ENCODE assay signal across 29 cellular contexts in the genomic region with DNA sequence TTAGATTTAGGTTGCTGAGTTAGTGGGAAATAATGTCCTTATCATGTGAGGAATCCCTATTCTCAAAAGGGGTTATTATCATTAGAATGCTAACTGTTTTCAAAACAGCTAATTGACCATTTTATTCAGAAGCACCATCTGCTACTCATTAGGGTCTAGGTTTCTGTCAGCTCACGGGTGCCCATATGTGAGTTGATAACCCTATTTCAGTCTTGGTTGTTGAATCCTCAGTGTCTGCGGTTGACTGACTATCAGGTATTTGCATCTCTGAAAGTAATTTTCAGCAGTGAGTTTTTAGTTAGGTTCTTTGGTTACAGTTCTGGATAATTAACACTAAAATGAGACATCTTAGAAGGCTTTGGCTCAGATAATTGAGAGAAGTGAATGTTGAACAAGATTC.
"Had no signal": no experiment of that assay in that cellular context is flagged by ENCODE, and none has a peak within 500 bp of the region (broad histone marks: within the 10 kb centered on the region; RNA-seq: fewer than 3 reads in every experiment).

No MANE protein-coding gene starts in this region.

- H3K4me3 ChIP-seq: stomach, suprapubic skin, testis, thoracic aorta, thyroid gland, tibial artery, tibial nerve, transverse colon, upper lobe of left lung, upper lobe of right lung, uterus, vagina had no signal

- H3K36me3 Mint-ChIP-seq: stimulated activated effector memory CD8-positive, alpha-beta T cell treated with anti-CD3 and anti-CD28 coated beads, Interleukin-12 subunit alpha, Interleukin-12 subunit beta, amount 100 ng/mL, for 72 hours; stimulated activated memory B cell treated with anti-CD40 and anti-IgM and Interleukin-4, amounts not matched to agents 10 μg/mL and 1 μg/mL and 100 μg/mL, for 72 hours; stimulated activated naive B cell treated with anti-CD40 and anti-IgM and Interleukin-4, amounts not matched to agents 10 μg/mL and 1 μg/mL and 100 μg/mL, for 72 hours; type B pancreatic cell had no signal

- H3K36me3 ChIP-seq: stomach, suprapubic skin, thoracic aorta, thyroid gland, tibial artery, tibial nerve, transverse colon, upper lobe of left lung, upper lobe of right lung, uterus, vagina had no signal

- ATAC-seq: stimulated activated effector memory CD8-positive, alpha-beta T cell treated with anti-CD3 and anti-CD28 coated beads, Interleukin-12 subunit alpha, Interleukin-12 subunit beta, amount 100 ng/mL, for 72 hours; stimulated activated memory B cell treated with anti-CD40 and anti-IgM and Interleukin-4, amounts not matched to agents 10 μg/mL and 1 μg/mL and 100 μg/mL, for 72 hours; stimulated activated naive B cell treated with anti-CD40 and anti-IgM and Interleukin-4, amounts not matched to agents 10 μg/mL and 1 μg/mL and 100 μg/mL, for 72 hours; stimulated activated naive CD8-positive, alpha-beta T cell treated with anti-CD3 and anti-CD28 coated beads, Interleukin-15, amount 100 ng/mL, for 72 hours; stimulated activated naive CD8-positive, alpha-beta T cell treated with anti-CD3 and anti-CD28 coated beads, Interleukin-15, Interleukin-2, amounts not matched to agents 100 U/mL and 50 U/mL, for 24 hours; upper lobe of right lung had no signal

- DNase-seq: stimulated activated CD4-positive, alpha-beta T cell treated with anti-CD3 and anti-CD28 coated beads, Interleukin-2, amount 100 ng/mL, for 48 hours; stimulated activated CD4-positive, alpha-beta T cell treated with anti-CD3 and anti-CD28 coated beads, Interleukin-4, amount 100 ng/mL, for 1 hour; stimulated activated CD4-positive, alpha-beta T cell treated with anti-CD3 and anti-CD28 coated beads, Interleukin-4, amount 100 ng/mL, for 24 hours; stimulated activated CD4-positive, alpha-beta T cell treated with anti-CD3 and anti-CD28 coated beads, Interleukin-4, amount 100 ng/mL, for 4 hours; stimulated activated CD8-positive, alpha-beta memory T cell treated with anti-CD3 and anti-CD28 coated beads, Interleukin-4, amount 100 ng/mL, for 48 hours; stimulated activated naive B cell treated with anti-CD40 and anti-IgM and Interleukin-4, amounts not matched to agents 10 μg/mL and 1 μg/mL and 100 μg/mL, for 72 hours; stimulated activated naive CD4-positive, alpha-beta T cell; stimulated activated naive CD4-positive, alpha-beta T cell treated with Interleukin-2 at 50 U/mL for 16 hours; stimulated activated naive CD8-positive, alpha-beta T cell treated with anti-CD3 and anti-CD28 coated beads, Interleukin-15, amount 100 ng/mL, for 72 hours; stimulated activated naive CD8-positive, alpha-beta T cell treated with anti-CD3 and anti-CD28 coated beads, Interleukin-15, Interleukin-2, amounts not matched to agents 100 U/mL and 50 U/mL, for 24 hours; stomach; substantia nigra; testis; thyroid gland; tibial artery; transverse colon; trophoblast cell; upper lobe of left lung; upper lobe of right lung; uterus had no signal

- H3K4me1 ChIP-seq: stomach, suprapubic skin, testis, thyroid gland, tibial artery, tibial nerve, transverse colon, upper lobe of left lung, upper lobe of right lung, uterus, vagina had no signal

- H3K9me3 Mint-ChIP-seq: type B pancreatic cell had no signal

- H3K27me3 ChIP-seq: stomach, suprapubic skin, testis, thyroid gland, tibial artery, tibial nerve, transverse colon, upper lobe of left lung, upper lobe of right lung, uterus, vagina had no signal

- FAIRE-seq: urothelium cell line had no signal

- H3K27ac Mint-ChIP-seq: stimulated activated effector memory CD8-positive, alpha-beta T cell treated with anti-CD3 and anti-CD28 coated beads, Interleukin-12 subunit alpha, Interleukin-12 subunit beta, amount 100 ng/mL, for 72 hours; stimulated activated memory B cell treated with anti-CD40 and anti-IgM and Interleukin-4, amounts not matched to agents 10 μg/mL and 1 μg/mL and 100 μg/mL, for 72 hours; stimulated activated naive B cell treated with anti-CD40 and anti-IgM and Interleukin-4, amounts not matched to agents 10 μg/mL and 1 μg/mL and 100 μg/mL, for 72 hours; stimulated activated naive CD8-positive, alpha-beta T cell treated with anti-CD3 and anti-CD28 coated beads, Interleukin-15, amount 100 ng/mL, for 72 hours; stimulated activated naive CD8-positive, alpha-beta T cell treated with anti-CD3 and anti-CD28 coated beads, Interleukin-15, Interleukin-2, amounts not matched to agents 100 ng/mL and 50 ng/mL, for 24 hours; type B pancreatic cell had no signal

- H3K4me3 Mint-ChIP-seq: stimulated activated effector memory CD8-positive, alpha-beta T cell treated with anti-CD3 and anti-CD28 coated beads, Interleukin-12 subunit alpha, Interleukin-12 subunit beta, amount 100 ng/mL, for 72 hours; stimulated activated memory B cell treated with anti-CD40 and anti-IgM and Interleukin-4, amounts not matched to agents 10 μg/mL and 1 μg/mL and 100 μg/mL, for 72 hours; stimulated activated naive B cell treated with anti-CD40 and anti-IgM and Interleukin-4, amounts not matched to agents 10 μg/mL and 1 μg/mL and 100 μg/mL, for 72 hours; stimulated activated naive CD8-positive, alpha-beta T cell treated with anti-CD3 and anti-CD28 coated beads, Interleukin-15, amount 100 ng/mL, for 72 hours; stimulated activated naive CD8-positive, alpha-beta T cell treated with anti-CD3 and anti-CD28 coated beads, Interleukin-15, Interleukin-2, amounts not matched to agents 100 ng/mL and 50 ng/mL, for 24 hours; type B pancreatic cell had no signal

- H3K27ac ChIP-seq: stomach, suprapubic skin, testis, thoracic aorta, thyroid gland, tibial artery, tibial nerve, transverse colon, upper lobe of left lung, upper lobe of right lung, uterus, vagina had no signal

- H3K9me3 ChIP-seq: testis, thoracic aorta, thyroid gland, tibial artery, upper lobe of right lung, uterus, vagina had no signal

- H3K27me3 Mint-ChIP-seq: stimulated activated memory B cell treated with anti-CD40 and anti-IgM and Interleukin-4, amounts not matched to agents 10 μg/mL and 1 μg/mL and 100 μg/mL, for 72 hours; stimulated activated naive B cell treated with anti-CD40 and anti-IgM and Interleukin-4, amounts not matched to agents 10 μg/mL and 1 μg/mL and 100 μg/mL, for 72 hours; stimulated activated naive CD8-positive, alpha-beta T cell treated with anti-CD3 and anti-CD28 coated beads, Interleukin-15, amount 100 ng/mL, for 72 hours; stimulated activated naive CD8-positive, alpha-beta T cell treated with anti-CD3 and anti-CD28 coated beads, Interleukin-15, Interleukin-2, amounts not matched to agents 100 ng/mL and 50 ng/mL, for 24 hours; type B pancreatic cell had no signal

- H3K4me1 Mint-ChIP-seq: stimulated activated effector memory CD8-positive, alpha-beta T cell treated with anti-CD3 and anti-CD28 coated beads, Interleukin-12 subunit alpha, Interleukin-12 subunit beta, amount 100 ng/mL, for 72 hours; stimulated activated memory B cell treated with anti-CD40 and anti-IgM and Interleukin-4, amounts not matched to agents 10 μg/mL and 1 μg/mL and 100 μg/mL, for 72 hours; stimulated activated naive B cell treated with anti-CD40 and anti-IgM and Interleukin-4, amounts not matched to agents 10 μg/mL and 1 μg/mL and 100 μg/mL, for 72 hours; stimulated activated naive CD8-positive, alpha-beta T cell treated with anti-CD3 and anti-CD28 coated beads, Interleukin-15, amount 100 ng/mL, for 72 hours had no signal
